Comparison of ENCODE assay signal across 8 cellular contexts in genomic region chr19:16659464-16659831, GRCh38. TPM values are rescaled to one million over a fixed set of nuclear protein-coding genes. Genes with fewer than 3 reads are reported as not detected.
DNase-seq lines count a peak whose midpoint lies in the region; ATAC-seq and TF ChIP-seq lines count a peak whose summit lies in the region.

No MANE protein-coding gene starts in this region.

- TF ChIP-seq POLR2A in NB4 (IDR thresholded peaks at IDR 0.05; ENCODE audit: extremely low read depth, insufficient read length) = no peak

- peaks cover 10% of the 10 kb centered on the region for H3K27me3 Mint-ChIP-seq in dendritic cell treated with granulocyte-macrophage colony-stimulating factor and Interleukin-4, amounts not matched to agents 40 ng/mL and 50 ng/mL, for 4 days
- no peaks in the 10 kb centered on the region for H3K27me3 Mint-ChIP-seq in naive thymus-derived CD8-positive, alpha-beta T cell

- intact Hi-C loops in dendritic cell treated with granulocyte-macrophage colony-stimulating factor and Interleukin-4, amounts not matched to agents 40 ng/mL and 50 ng/mL, for 4 days (cut with micrococcal nuclease) = no loop called here

- peaks cover 61% of the 10 kb centered on the region for H3K36me3 Mint-ChIP-seq in dendritic cell treated with granulocyte-macrophage colony-stimulating factor and Interleukin-4, amounts not matched to agents 40 ng/mL and 50 ng/mL, for 4 days (ENCODE audit: low read depth)
- peaks cover 0 to 44% (median 7%) of the 10 kb centered on the region in 3 donors for H3K36me3 Mint-ChIP-seq in naive thymus-derived CD8-positive, alpha-beta T cell

- peak overlapping the region; percentile 96 for H3K27ac Mint-ChIP-seq in dendritic cell treated with granulocyte-macrophage colony-stimulating factor and Interleukin-4, amounts not matched to agents 40 ng/mL and 50 ng/mL, for 4 days
- peak overlapping the region; percentile 95 to 100 (median 99) for H3K27ac Mint-ChIP-seq in naive thymus-derived CD8-positive, alpha-beta T cell

- peaks cover 42% of the 10 kb centered on the region for H3K4me1 Mint-ChIP-seq in dendritic cell treated with granulocyte-macrophage colony-stimulating factor and Interleukin-4, amounts not matched to agents 40 ng/mL and 50 ng/mL, for 4 days (ENCODE audit: low read depth)
- H3K4me1 Mint-ChIP-seq in naive thymus-derived CD8-positive, alpha-beta T cell = peaks cover 14 to 60% (median 41%) of the 10 kb centered on the region in 4 donors

- no peak for DNase-seq in AG10803 (ENCODE audit: low read depth)
- DNase-seq in NB4 (ENCODE audit: low read depth) = no peak
- no peak for DNase-seq in naive thymus-derived CD8-positive, alpha-beta T cell
- no peak for DNase-seq in SHP77 (lab: John Stamatoyannopoulos, UW)
- DNase-seq in GOT3 (lab: John Stamatoyannopoulos, UW) = no peak
- DNase-seq in HT-29 (ENCODE audit: low spot score) = no peak

- no peaks in the 10 kb centered on the region for H3K9me3 Mint-ChIP-seq in dendritic cell treated with granulocyte-macrophage colony-stimulating factor and Interleukin-4, amounts not matched to agents 40 ng/mL and 50 ng/mL, for 4 days
- no peaks in the 10 kb centered on the region for H3K9me3 Mint-ChIP-seq in naive thymus-derived CD8-positive, alpha-beta T cell

- POLR2A ChIA-PET in naive thymus-derived CD8-positive, alpha-beta T cell (lab: Charles Lee) = interaction anchor here (0.7 to 2.6 kb wide), 13 partner anchors 10 to 556 kb away, joined by 3 to 24 read pairs (median 5); partner anchors contain the start of genes C19orf44, MED26 and USE1

- no peak for ATAC-seq in naive thymus-derived CD8-positive, alpha-beta T cell
- ATAC-seq in HG03442 (IDR thresholded peaks at IDR 0.05; ENCODE audit: unreplicated experiment) = no peak

- peak overlapping the region; percentile 98 for H3K4me3 Mint-ChIP-seq in dendritic cell treated with granulocyte-macrophage colony-stimulating factor and Interleukin-4, amounts not matched to agents 40 ng/mL and 50 ng/mL, for 4 days
- peak overlapping the region; percentile 95 to 100 (median 98) for H3K4me3 Mint-ChIP-seq in naive thymus-derived CD8-positive, alpha-beta T cell

- peak overlapping the region; percentile 93 for H3K4me3 ChIP-seq in AG10803 (ENCODE audit: low read length)
- peak overlapping the region; percentile 87 for H3K4me3 ChIP-seq in NB4 (ENCODE audit: low read depth, low read length)

- no peak for TF ChIP-seq CTCF in AG10803 (conservative IDR thresholded peaks at IDR 0.05; ENCODE audit: low read length)
- no peak for TF ChIP-seq CTCF in NB4 (IDR thresholded peaks at IDR 0.05; ENCODE audit: low read depth, low read length)

RNA-seq across cellular contexts. Expression of gene SMIM7, which starts 0.5 kb away (rescaled TPM):
- total RNA-seq in naive thymus-derived CD8-positive, alpha-beta T cell = 100 to 1,000 TPM; 102 to 104 TPM
- 10 to 100 TPM; 52.7 to 76.5 (median 63.9) TPM for polyA plus RNA-seq in naive thymus-derived CD8-positive, alpha-beta T cell
- 32.7 and 33.9 TPM in 2 replicates for total RNA-seq in HT-29 (2014; rRNA removed; shearing (Covaris generic))

RNA-seq across cellular contexts. Expression of gene TMEM38A, which starts 1.5 kb away (rescaled TPM):
- 1 to 10 TPM; 1.5 to 2.5 TPM for total RNA-seq in naive thymus-derived CD8-positive, alpha-beta T cell
- polyA plus RNA-seq in naive thymus-derived CD8-positive, alpha-beta T cell = under 1 TPM in 2 of 3 donors, not detected in 1; 0.22 to 0.28 TPM
- total RNA-seq in HT-29 (2014; rRNA removed; shearing (Covaris generic)) = 10.1 and 14.2 TPM in 2 replicates

RNA-seq across cellular contexts. Expression of gene MED26, which starts 31.4 kb away (rescaled TPM):
- total RNA-seq in naive thymus-derived CD8-positive, alpha-beta T cell = 10 to 100 TPM; 16.5 to 18.5 TPM
- 1 to 10 TPM; 2.7 to 3.9 (median 3.1) TPM for polyA plus RNA-seq in naive thymus-derived CD8-positive, alpha-beta T cell
- total RNA-seq in HT-29 (2014; rRNA removed; shearing (Covaris generic)) = 9.6 and 12.5 TPM in 2 replicates
